ENCODE assay signal across 1 cellular context in genomic region chr19:48646192-48646911, GRCh38.
TF ChIP-seq lines count a peak whose summit lies in the region.

No MANE protein-coding gene starts in this region.

TF ChIP-seq in HepG2, 621 proteins besides CTCF, POLR2A, EP300 and RAD21 (continues in another document):
- TF ChIP-seq ZNF446 (CRISPR knock-in tag; IDR thresholded peaks at IDR 0.05) = no peak
- TF ChIP-seq ZNF788 (CRISPR knock-in tag; IDR thresholded peaks at IDR 0.05; ENCODE audit: borderline replicate concordance) = no peak; the same call in 1 of the 2 replicates
- TF ChIP-seq IRF1 (CRISPR knock-in tag; IDR thresholded peaks at IDR 0.05; ENCODE audit: low read depth) = no peak
- TF ChIP-seq ZXDC (CRISPR knock-in tag; IDR thresholded peaks at IDR 0.05) = no peak
- TF ChIP-seq NFKBIZ (CRISPR knock-in tag; IDR thresholded peaks at IDR 0.05) = no peak
- no peak for TF ChIP-seq SETDB1 (CRISPR knock-in tag; IDR thresholded peaks at IDR 0.05; ENCODE audit: borderline replicate concordance)
- TF ChIP-seq PRMT3 (CRISPR knock-in tag; IDR thresholded peaks at IDR 0.05; ENCODE audit: borderline replicate concordance, low read depth) = no peak
- TF ChIP-seq ZNF281 (CRISPR knock-in tag; IDR thresholded peaks at IDR 0.05; ENCODE audit: borderline replicate concordance) = no peak; the same call in 1 of the 2 replicates
- no peak for TF ChIP-seq ZBED4 (CRISPR knock-in tag; IDR thresholded peaks at IDR 0.05; ENCODE audit: borderline replicate concordance)
- TF ChIP-seq GMEB1 (CRISPR knock-in tag; IDR thresholded peaks at IDR 0.05; ENCODE audit: borderline replicate concordance) = no peak
- TF ChIP-seq ZKSCAN1 (IDR thresholded peaks at IDR 0.05; ENCODE audit: low read length) = no peak
- TF ChIP-seq ZBTB1 (CRISPR knock-in tag; IDR thresholded peaks at IDR 0.05; ENCODE audit: borderline replicate concordance) = no peak
- peak; percentile 76 for TF ChIP-seq ZNF687 (CRISPR knock-in tag; IDR thresholded peaks at IDR 0.05)
- TF ChIP-seq IRF9 (CRISPR knock-in tag; IDR thresholded peaks at IDR 0.05; ENCODE audit: borderline replicate concordance) = peak; percentile 56; the same call in 1 of the 2 replicates
- TF ChIP-seq BCLAF1 (IDR thresholded peaks at IDR 0.05) = no peak
- peak; percentile 56; the same call in 1 of the 2 replicates for TF ChIP-seq ZNF691 (CRISPR knock-in tag; IDR thresholded peaks at IDR 0.05; ENCODE audit: borderline replicate concordance, low read depth)
- peak; percentile 25; the same call in 1 of the 2 replicates for TF ChIP-seq SMC3 (IDR thresholded peaks at IDR 0.05; ENCODE audit: low read length)
- no peak for TF ChIP-seq ZFX (CRISPR knock-in tag; IDR thresholded peaks at IDR 0.05; ENCODE audit: low read depth)
- no peak; the same call in 1 of the 2 replicates for TF ChIP-seq TFAP4 (IDR thresholded peaks at IDR 0.05; ENCODE audit: borderline replicate concordance, low read depth)
- no peak for TF ChIP-seq HOXA5 (CRISPR knock-in tag; IDR thresholded peaks at IDR 0.05)
- TF ChIP-seq ZNF784 (CRISPR knock-in tag; IDR thresholded peaks at IDR 0.05; ENCODE audit: borderline replicate concordance) = no peak
- no peak for TF ChIP-seq ZNF772 (CRISPR knock-in tag; IDR thresholded peaks at IDR 0.05)
- TF ChIP-seq MZF1 (CRISPR knock-in tag; IDR thresholded peaks at IDR 0.05; ENCODE audit: borderline replicate concordance) = no peak
- no peak for TF ChIP-seq ADNP (CRISPR knock-in tag; IDR thresholded peaks at IDR 0.05)
- TF ChIP-seq EEA1 (CRISPR knock-in tag; IDR thresholded peaks at IDR 0.05; ENCODE audit: borderline replicate concordance) = no peak
- no peak for TF ChIP-seq ZNF558 (CRISPR knock-in tag; IDR thresholded peaks at IDR 0.05; ENCODE audit: borderline replicate concordance)
- no peak for TF ChIP-seq KMT2B (CRISPR knock-in tag; IDR thresholded peaks at IDR 0.05)
- no peak for TF ChIP-seq ZNF782 (CRISPR knock-in tag; IDR thresholded peaks at IDR 0.05; ENCODE audit: borderline replicate concordance)
- TF ChIP-seq ZNF441 (CRISPR knock-in tag; IDR thresholded peaks at IDR 0.05; ENCODE audit: borderline replicate concordance) = no peak
- TF ChIP-seq SRSF4 (IDR thresholded peaks at IDR 0.05; ENCODE audit: low read depth, low read length, poor library complexity, severe bottlenecking) = no peak
